ENCODE assay signal across 8 cellular contexts in the genomic region with DNA sequence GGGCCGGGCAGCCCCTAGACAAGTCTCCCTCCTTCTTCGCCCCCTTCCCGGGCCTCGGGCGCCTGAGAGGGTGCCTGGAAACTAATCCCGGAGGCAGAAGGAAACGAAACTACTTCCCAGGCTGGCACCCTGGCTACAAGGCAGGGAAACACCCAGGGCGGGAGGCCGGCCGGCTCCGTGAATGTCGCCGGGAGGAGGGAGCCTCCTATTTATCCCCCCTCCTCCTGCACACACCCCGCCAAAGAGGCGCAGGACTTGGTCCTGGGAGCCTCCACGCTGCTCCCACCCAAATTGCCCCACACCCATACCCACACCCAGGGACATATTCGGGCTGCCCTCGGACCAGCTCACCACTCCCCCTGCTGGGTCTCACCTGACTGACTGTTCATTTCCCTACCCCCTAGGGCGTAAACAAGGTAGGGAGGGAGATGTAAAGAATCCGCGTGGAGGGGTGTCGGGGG. TPM values are rescaled to one million over a fixed set of nuclear protein-coding genes. Genes with fewer than 3 reads are reported as not detected.
DNase-seq lines count a peak whose midpoint lies in the region; ATAC-seq and TF ChIP-seq lines count a peak whose summit lies in the region.

A gene with protein sequence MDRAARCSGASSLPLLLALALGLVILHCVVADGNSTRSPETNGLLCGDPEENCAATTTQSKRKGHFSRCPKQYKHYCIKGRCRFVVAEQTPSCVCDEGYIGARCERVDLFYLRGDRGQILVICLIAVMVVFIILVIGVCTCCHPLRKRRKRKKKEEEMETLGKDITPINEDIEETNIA (minus strand): TSS at position 183 of the 461 bp plus-strand sequence. CDS start 198 bp downstream, outside the sequence.

- H3K9me3 Mint-ChIP-seq in GM23338 (no peaks in the 10 kb centered on the region), mesothelial cell of epicardium (no peaks in the 10 kb centered on the region)

- H3K9me3 ChIP-seq in Panc1 (ENCODE audit: control insufficient read depth, insufficient read depth, low read depth, low read length), result no peaks in the 10 kb centered on the region

- in situ Hi-C loops in Panc1 (cut with HindIII; ENCODE audit: low pct_unique_long_range_greater_than_20kb, low sequenced_read_pairs), result no loop called here

- peak within 1 kb of the TSS; percentile 86 for H3K4me3 ChIP-seq in GM23338
- peak within 1 kb of the TSS; percentile 37 to 63 for H3K4me3 ChIP-seq in Panc1 (ENCODE audit: low read depth in 2 of 2, low read length in 2 of 2)
- H3K4me3 ChIP-seq in epithelial cell of esophagus (ENCODE audit: low read length), result peak within 1 kb of the TSS; percentile 62

- H3K27ac ChIP-seq in GM23338 (ENCODE audit: low read depth) (no peak within 1 kb of the TSS), Panc1 (ENCODE audit: low read length) (no peak within 1 kb of the TSS)

- H3K4me1 Mint-ChIP-seq in GM23338 (peaks cover 19% of the 10 kb centered on the region), mesothelial cell of epicardium (peaks cover 12% of the 10 kb centered on the region)

- CTCF ChIA-PET in Panc1 (lab: Charles Lee), result no interaction called here

- H3K36me3 ChIP-seq in GM23338 (ENCODE audit: insufficient read depth), result no peaks in the 10 kb centered on the region
- no peaks in the 10 kb centered on the region; the same call in 1 of the 2 replicates for H3K36me3 ChIP-seq in Panc1 (ENCODE audit: control insufficient read depth, insufficient read depth, low read length)

- TF ChIP-seq CTCF in AG09319 (IDR thresholded peaks at IDR 0.05; ENCODE audit: low read depth, low read length) (peak; percentile 31), GM23338 (conservative IDR thresholded peaks at IDR 0.05; ENCODE audit: low read depth in 2 of 2) (peak; percentile 38 to 50), Panc1 (IDR thresholded peaks at IDR 0.05) (peak; percentile 27), epithelial cell of esophagus (IDR thresholded peaks at IDR 0.05; ENCODE audit: insufficient read depth, low read depth, low read length, missing control alignments) (peak; percentile 60), mesothelial cell of epicardium (IDR thresholded peaks at IDR 0.05; ENCODE audit: unreplicated experiment) (no peak)

- no peak within 1 kb of the TSS for H3K27ac Mint-ChIP-seq in GM23338
- peak within 1 kb of the TSS; percentile 69 for H3K27ac Mint-ChIP-seq in mesothelial cell of epicardium

- H3K79me2 ChIP-seq in GM23338 (replicated peaks; ENCODE audit: insufficient read depth), result no peaks in the 10 kb centered on the region

- POLR2A ChIA-PET in Panc1 (lab: Charles Lee), result no interaction called here

- H3K4me3 Mint-ChIP-seq in GM23338 (peak within 1 kb of the TSS; percentile 81), mesothelial cell of epicardium (peak within 1 kb of the TSS; percentile 82)

- no peaks in the 10 kb centered on the region for H3K9me2 ChIP-seq in GM23338 (ENCODE audit: insufficient read depth)

- H3K36me3 Mint-ChIP-seq in GM23338 (ENCODE audit: low read depth) (no peaks in the 10 kb centered on the region), mesothelial cell of epicardium (no peaks in the 10 kb centered on the region)

- H3K27me3 Mint-ChIP-seq in GM23338 (ENCODE audit: insufficient read depth, low read depth, poor library complexity) (peaks cover 22% of the 10 kb centered on the region), mesothelial cell of epicardium (ENCODE audit: low read depth) (peaks cover 75% of the 10 kb centered on the region)

- peak within 1 kb of the TSS; percentile 91 for H3K4me2 ChIP-seq in GM23338

- BruUV-seq in Panc1 (replicated peaks; lab: Mats Ljungman, UMichigan), result no TSS peak

- ATAC-seq in GM23338 (peak; percentile 58), Panc1 (peak; percentile 86), GM21576 (IDR thresholded peaks at IDR 0.05; ENCODE audit: unreplicated experiment) (no peak), GM21528 (IDR thresholded peaks at IDR 0.05; ENCODE audit: low FRiP score, unreplicated experiment) (no peak)

- H3K4me1 ChIP-seq in GM23338 (ENCODE audit: insufficient read depth) (peaks cover 20% of the 10 kb centered on the region; the same call in 1 of the 2 replicates), Panc1 (ENCODE audit: control insufficient read depth, insufficient read depth, low read length) (no peaks in the 10 kb centered on the region)

- H4K20me1 ChIP-seq in GM23338 (replicated peaks; ENCODE audit: insufficient read depth), result no peaks in the 10 kb centered on the region

- peaks cover 14% of the 10 kb centered on the region for H3K27me3 ChIP-seq in GM23338 (ENCODE audit: insufficient read depth)
- H3K27me3 ChIP-seq in Panc1 (ENCODE audit: control insufficient read depth, insufficient read depth, low read length), result peaks cover 14% of the 10 kb centered on the region

- intact Hi-C loops in Panc1 (cut with micrococcal nuclease; ENCODE audit: unreplicated experiment), result no loop called here

- H3F3A ChIP-seq in GM23338 (replicated peaks; ENCODE audit: low read depth), result no peaks in the 10 kb centered on the region

- DNase-seq in AG09319 (ENCODE audit: extremely low read depth, low read depth) (no peak), GM23338 (ENCODE audit: low spot score) (peak; percentile 69), Panc1 (ENCODE audit: low read depth, low spot score) (peak; percentile 18), epithelial cell of esophagus (ENCODE audit: low read depth) (peak; percentile 59), mesothelial cell of epicardium (ENCODE audit: low spot score in 2 of 2, unreplicated experiment in 2 of 2) (peak in 1 of 2 experiments; percentile 45), NCI-H1048 (lab: John Stamatoyannopoulos, UW) (no peak)

- peak within 1 kb of the TSS; percentile 99 for H2AFZ ChIP-seq in GM23338

TF ChIP-seq in GM23338, 12 proteins besides CTCF, POLR2A, EP300 and RAD21 (continues in another document):
- TF ChIP-seq POLR2AphosphoS5 (IDR thresholded peaks at IDR 0.05; ENCODE audit: low read depth) (no peak), STAT1 (IDR thresholded peaks at IDR 0.05; ENCODE audit: unreplicated experiment) (no peak), CREB1 (CRISPR knock-in tag; IDR thresholded peaks at IDR 0.05; ENCODE audit: low read depth) (no peak), ZNF114 (CRISPR knock-in tag; IDR thresholded peaks at IDR 0.05) (no peak), NANOG (IDR thresholded peaks at IDR 0.05; ENCODE audit: borderline replicate concordance) (no peak), EZH2 (IDR thresholded peaks at IDR 0.05; ENCODE audit: low read depth, unreplicated experiment) (no peak), EZH2phosphoT487 (IDR thresholded peaks at IDR 0.05; ENCODE audit: unreplicated experiment) (no peak)
- TF ChIP-seq, protein P1, sequence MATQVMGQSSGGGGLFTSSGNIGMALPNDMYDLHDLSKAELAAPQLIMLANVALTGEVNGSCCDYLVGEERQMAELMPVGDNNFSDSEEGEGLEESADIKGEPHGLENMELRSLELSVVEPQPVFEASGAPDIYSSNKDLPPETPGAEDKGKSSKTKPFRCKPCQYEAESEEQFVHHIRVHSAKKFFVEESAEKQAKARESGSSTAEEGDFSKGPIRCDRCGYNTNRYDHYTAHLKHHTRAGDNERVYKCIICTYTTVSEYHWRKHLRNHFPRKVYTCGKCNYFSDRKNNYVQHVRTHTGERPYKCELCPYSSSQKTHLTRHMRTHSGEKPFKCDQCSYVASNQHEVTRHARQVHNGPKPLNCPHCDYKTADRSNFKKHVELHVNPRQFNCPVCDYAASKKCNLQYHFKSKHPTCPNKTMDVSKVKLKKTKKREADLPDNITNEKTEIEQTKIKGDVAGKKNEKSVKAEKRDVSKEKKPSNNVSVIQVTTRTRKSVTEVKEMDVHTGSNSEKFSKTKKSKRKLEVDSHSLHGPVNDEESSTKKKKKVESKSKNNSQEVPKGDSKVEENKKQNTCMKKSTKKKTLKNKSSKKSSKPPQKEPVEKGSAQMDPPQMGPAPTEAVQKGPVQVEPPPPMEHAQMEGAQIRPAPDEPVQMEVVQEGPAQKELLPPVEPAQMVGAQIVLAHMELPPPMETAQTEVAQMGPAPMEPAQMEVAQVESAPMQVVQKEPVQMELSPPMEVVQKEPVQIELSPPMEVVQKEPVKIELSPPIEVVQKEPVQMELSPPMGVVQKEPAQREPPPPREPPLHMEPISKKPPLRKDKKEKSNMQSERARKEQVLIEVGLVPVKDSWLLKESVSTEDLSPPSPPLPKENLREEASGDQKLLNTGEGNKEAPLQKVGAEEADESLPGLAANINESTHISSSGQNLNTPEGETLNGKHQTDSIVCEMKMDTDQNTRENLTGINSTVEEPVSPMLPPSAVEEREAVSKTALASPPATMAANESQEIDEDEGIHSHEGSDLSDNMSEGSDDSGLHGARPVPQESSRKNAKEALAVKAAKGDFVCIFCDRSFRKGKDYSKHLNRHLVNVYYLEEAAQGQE (IDR thresholded peaks at IDR 0.05; ENCODE audit: unreplicated experiment), result no peak
- TF ChIP-seq, protein P2, sequence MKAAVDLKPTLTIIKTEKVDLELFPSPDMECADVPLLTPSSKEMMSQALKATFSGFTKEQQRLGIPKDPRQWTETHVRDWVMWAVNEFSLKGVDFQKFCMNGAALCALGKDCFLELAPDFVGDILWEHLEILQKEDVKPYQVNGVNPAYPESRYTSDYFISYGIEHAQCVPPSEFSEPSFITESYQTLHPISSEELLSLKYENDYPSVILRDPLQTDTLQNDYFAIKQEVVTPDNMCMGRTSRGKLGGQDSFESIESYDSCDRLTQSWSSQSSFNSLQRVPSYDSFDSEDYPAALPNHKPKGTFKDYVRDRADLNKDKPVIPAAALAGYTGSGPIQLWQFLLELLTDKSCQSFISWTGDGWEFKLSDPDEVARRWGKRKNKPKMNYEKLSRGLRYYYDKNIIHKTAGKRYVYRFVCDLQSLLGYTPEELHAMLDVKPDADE (IDR thresholded peaks at IDR 0.05), result no peak

RNA-seq across cellular contexts. Expression of the gene that starts here (rescaled TPM):
- 0.23 and 0.59 TPM in 2 replicates for total RNA-seq in GM23338 (2014; rRNA removed; shearing (Covaris generic))
- 0.18 TPM in 1 of 2 replicates, not detected in the other for polyA plus RNA-seq in GM23338 (2016; fragmentation: Nextera tagmentation; extraction: Ambion mirVana)
- total RNA-seq in Panc1 (2021; ENCODE audit: unreplicated experiment) (0.08 TPM), mesothelial cell of epicardium (1.6 to 1.9 TPM (median 1.7 TPM) in 3 replicates)
- polyA plus RNA-seq in Panc1 (2012; ENCODE audit: insufficient read length), result not detected

Comparison
In these comparisons a context has a peak if more than half of its experiments do, and no peak if none do; other contexts are left out.
1. Peak in DNase-seq, ATAC-seq, H3K4me3 ChIP-seq and H3K4me2 ChIP-seq in GM23338; RNA of the gene not detected or under 1 TPM.
2. Peak in DNase-seq, ATAC-seq and H3K4me3 ChIP-seq in Panc1; RNA of the gene not detected or under 1 TPM.